Comparison of ENCODE assay signal across 8 cellular contexts in genomic region chr16:19555186-19555937, GRCh38. TPM values are rescaled to one million over a fixed set of nuclear protein-coding genes. Genes with fewer than 3 reads are reported as not detected.
DNase-seq lines count a peak whose midpoint lies in the region; ATAC-seq, FAIRE-seq and TF ChIP-seq lines count a peak whose summit lies in the region.

Gene VPS35L (plus strand): TSS chr16:19555703. CDS start chr16:19555730, 27 bp downstream.

- peaks cover 20% of the 10 kb centered on the region for H3K79me2 ChIP-seq in OCI-LY3 (ENCODE audit: low read length)
- peaks cover 7% of the 10 kb centered on the region for H3K79me2 ChIP-seq in endothelial cell of umbilical vein (ENCODE audit: control insufficient read depth, insufficient read depth, low read length)

- H3K27ac ChIP-seq in OCI-LY3 (ENCODE audit: low read length) (peak within 1 kb of the TSS; percentile 78), endothelial cell of umbilical vein (ENCODE audit: insufficient read depth, low read depth, low read length) (peak within 1 kb of the TSS; percentile 85)

- H3K9me3 ChIP-seq in OCI-LY3 (ENCODE audit: insufficient read depth, low read length): no peaks in the 10 kb centered on the region
- no peaks in the 10 kb centered on the region for H3K9me3 ChIP-seq in endothelial cell of umbilical vein (replicated peaks; ENCODE audit: control insufficient read depth, insufficient read depth, low read length)

- H3K9ac ChIP-seq in OCI-LY3 (ENCODE audit: low read length) (peak within 1 kb of the TSS; percentile 87), endothelial cell of umbilical vein (replicated peaks; ENCODE audit: extremely low read depth, insufficient read depth, low read length) (peak within 1 kb of the TSS; percentile 96)

- peak; percentile 97 for FAIRE-seq in endothelial cell of umbilical vein (lab: Jason Lieb, UNC)

- CTCF ChIA-PET in endothelial cell of umbilical vein (lab: Charles Lee): interaction anchor here (0.6 to 3.6 kb wide), 25 partner anchors 9 to 754 kb away, joined by 3 to 33 read pairs (median 4); partner anchors contain the start of genes ARL6IP1, CCP110, COQ7 and GDE1

- DNase-seq in DMS 273 treated with DMSO at 0.1 percent for 48 hours (lab: John Stamatoyannopoulos, UW) (peak; percentile 96), HuH-7.5 (ENCODE audit: low spot score) (peak; percentile 67), activated T-cell treated with anti-CD3 and anti-CD28 coated beads for 24 hours (ENCODE audit: low read depth) (peak; percentile 94), endothelial cell of umbilical vein (ENCODE audit: low read depth, low spot score) (peak; percentile 100), middle frontal gyrus (ENCODE audit: extremely low spot score, low spot score) (peak; percentile 93)
- DNase-seq in stimulated activated CD8-positive, alpha-beta memory T cell treated with anti-CD3 and anti-CD28 coated beads, Interleukin-2, amount 100 ng/mL, for 48 hours (ENCODE audit: low read depth in 2 of 2): peak; percentile 88 to 92

- peaks cover 14% of the 10 kb centered on the region for H3K4me1 ChIP-seq in OCI-LY3 (ENCODE audit: low read length)
- peaks cover 6% of the 10 kb centered on the region for H3K4me1 ChIP-seq in endothelial cell of umbilical vein (ENCODE audit: control insufficient read depth, extremely low read depth, insufficient read depth, low read length)

- POLR2A ChIA-PET in endothelial cell of umbilical vein (lab: Charles Lee): interaction anchor here (0.6 to 0.8 kb wide), 2 partner anchors 31 to 138 kb away, joined by 3 to 4 read pairs; partner anchors contain the start of gene CCP110

- H3K4me3 ChIP-seq in OCI-LY3 (ENCODE audit: low read length): peak within 1 kb of the TSS; percentile 89
- H3K4me3 ChIP-seq in endothelial cell of umbilical vein (replicated peaks in 1 of 3; ENCODE audit: insufficient read depth in 1 of 3, low read depth in 1 of 3, low read length in 3 of 3): peak within 1 kb of the TSS; percentile 67 to 77 (median 68)

- dilution Hi-C loops in endothelial cell of umbilical vein (cut with MboI; ENCODE audit: extremely low pct_ligation_motif_present, low sequenced_read_pairs): no loop called here

- BruUV-seq in endothelial cell of umbilical vein (replicated peaks; lab: Mats Ljungman, UMichigan): no TSS peak

- H4K20me1 ChIP-seq in OCI-LY3 (ENCODE audit: insufficient read depth, low read length) (no peaks in the 10 kb centered on the region), endothelial cell of umbilical vein (replicated peaks; ENCODE audit: control insufficient read depth, extremely low read depth, insufficient read depth, low read length) (no peaks in the 10 kb centered on the region)

- TF ChIP-seq CTCF in OCI-LY3 (IDR thresholded peaks at IDR 0.05; ENCODE audit: low read depth, low read length) (peak; percentile 63), endothelial cell of umbilical vein (IDR thresholded peaks at IDR 0.05; ENCODE audit: extremely low read depth in 1 of 2, insufficient read depth in 1 of 2, low read depth in 1 of 2, low read length in 2 of 2) (peak; percentile 60 to 88)

- intact Hi-C loops in endothelial cell of umbilical vein (cut with micrococcal nuclease): loop anchor here (2.0 to 5.0 kb wide), 2 partner anchors 33 to 162 kb away; partner anchors contain the start of genes CCP110, GDE1, IQCK and KNOP1

- peak; percentile 97 for ATAC-seq in GM21515 (IDR thresholded peaks at IDR 0.05; ENCODE audit: unreplicated experiment)

- peaks cover 21% of the 10 kb centered on the region for H3K36me3 ChIP-seq in OCI-LY3 (replicated peaks; ENCODE audit: low read depth, low read length)
- peaks cover 0 to 2% of the 10 kb centered on the region in 2 experiments for H3K36me3 ChIP-seq in endothelial cell of umbilical vein (ENCODE audit: control insufficient read depth in 2 of 2, extremely low read depth in 1 of 2, insufficient read depth in 2 of 2, low read length in 2 of 2)

- peak; percentile 90 for TF ChIP-seq POLR2A in endothelial cell of umbilical vein (IDR thresholded peaks at IDR 0.05; ENCODE audit: low read depth, low read length)

- H3K27me3 ChIP-seq in OCI-LY3 (ENCODE audit: low read depth, low read length) (no peaks in the 10 kb centered on the region), endothelial cell of umbilical vein (ENCODE audit: control insufficient read depth in 2 of 2, insufficient read depth in 2 of 2, low read length in 2 of 2) (no peaks in the 10 kb centered on the region)

- H2AFZ ChIP-seq in OCI-LY3 (ENCODE audit: low read depth, low read length): peak within 1 kb of the TSS; percentile 73
- peak within 1 kb of the TSS; percentile 85 for H2AFZ ChIP-seq in endothelial cell of umbilical vein (ENCODE audit: low read depth, low read length)

- H3K9me1 ChIP-seq in endothelial cell of umbilical vein (replicated peaks; ENCODE audit: control insufficient read depth, extremely low read depth, insufficient read depth, low read length): no peaks in the 10 kb centered on the region

- H3K4me2 ChIP-seq in OCI-LY3 (ENCODE audit: low read length) (peak within 1 kb of the TSS; percentile 78), endothelial cell of umbilical vein (ENCODE audit: insufficient read depth, low read length) (peak within 1 kb of the TSS; percentile 63)

TF ChIP-seq in endothelial cell of umbilical vein, 7 proteins besides CTCF, POLR2A, EP300 and RAD21:
- TF ChIP-seq JUN (IDR thresholded peaks at IDR 0.05; ENCODE audit: borderline replicate concordance, insufficient read depth, insufficient read length, low read depth): peak; percentile 70
- no peak for TF ChIP-seq GATA2 (IDR thresholded peaks at IDR 0.05; ENCODE audit: insufficient read depth, insufficient read length, low read depth, low read length)
- TF ChIP-seq EZH2 (IDR thresholded peaks at IDR 0.05; ENCODE audit: borderline replicate concordance, low read depth, low read length, severe bottlenecking): no peak
- no peak for TF ChIP-seq MAX (IDR thresholded peaks at IDR 0.05; ENCODE audit: insufficient read depth, insufficient read length)
- TF ChIP-seq POLR2AphosphoS5 (IDR thresholded peaks at IDR 0.05; ENCODE audit: insufficient read depth, low read depth, low read length): peak; percentile 87
- peak; percentile 79 for TF ChIP-seq FOS (IDR thresholded peaks at IDR 0.05; ENCODE audit: borderline replicate concordance, insufficient read depth, low read length)
- no peak for TF ChIP-seq MYC (IDR thresholded peaks at IDR 0.05; ENCODE audit: low read depth, low read length)

RNA-seq across cellular contexts. Expression of gene VPS35L, which starts in this region (rescaled TPM):
- 80.2 and 91.1 TPM in 2 replicates for total RNA-seq in endothelial cell of umbilical vein
- polyA plus RNA-seq in endothelial cell of umbilical vein: 43.7 and 49.1 TPM in 2 replicates
- 43.0 and 54.1 TPM in 2 replicates for polyA plus RNA-seq in endothelial cell of umbilical vein (2011; cell fraction: cytosol; rRNA removed)
- 79.7 and 86.1 TPM in 2 replicates for polyA plus RNA-seq in endothelial cell of umbilical vein (2011; cell fraction: nucleus; rRNA removed)
- 50.2 and 54.4 TPM in 2 replicates for polyA plus RNA-seq in endothelial cell of umbilical vein (2012)
- polyA minus RNA-seq in endothelial cell of umbilical vein: 131 and 172 TPM in 2 replicates
- 6.9 TPM for polyA minus RNA-seq in endothelial cell of umbilical vein (2011; cell fraction: cytosol; rRNA and poly(A)+ RNA removed)
- 127 and 144 TPM in 2 replicates for polyA minus RNA-seq in endothelial cell of umbilical vein (2011; cell fraction: nucleus; rRNA and poly(A)+ RNA removed)

Comparison
In these comparisons a context has a peak if more than half of its experiments do, and no peak if none do; other contexts are left out.
1. Peak in every context shown above with its lines: DNase-seq, ATAC-seq, H3K4me3 ChIP-seq and H3K27ac ChIP-seq.